In the genomic region with DNA sequence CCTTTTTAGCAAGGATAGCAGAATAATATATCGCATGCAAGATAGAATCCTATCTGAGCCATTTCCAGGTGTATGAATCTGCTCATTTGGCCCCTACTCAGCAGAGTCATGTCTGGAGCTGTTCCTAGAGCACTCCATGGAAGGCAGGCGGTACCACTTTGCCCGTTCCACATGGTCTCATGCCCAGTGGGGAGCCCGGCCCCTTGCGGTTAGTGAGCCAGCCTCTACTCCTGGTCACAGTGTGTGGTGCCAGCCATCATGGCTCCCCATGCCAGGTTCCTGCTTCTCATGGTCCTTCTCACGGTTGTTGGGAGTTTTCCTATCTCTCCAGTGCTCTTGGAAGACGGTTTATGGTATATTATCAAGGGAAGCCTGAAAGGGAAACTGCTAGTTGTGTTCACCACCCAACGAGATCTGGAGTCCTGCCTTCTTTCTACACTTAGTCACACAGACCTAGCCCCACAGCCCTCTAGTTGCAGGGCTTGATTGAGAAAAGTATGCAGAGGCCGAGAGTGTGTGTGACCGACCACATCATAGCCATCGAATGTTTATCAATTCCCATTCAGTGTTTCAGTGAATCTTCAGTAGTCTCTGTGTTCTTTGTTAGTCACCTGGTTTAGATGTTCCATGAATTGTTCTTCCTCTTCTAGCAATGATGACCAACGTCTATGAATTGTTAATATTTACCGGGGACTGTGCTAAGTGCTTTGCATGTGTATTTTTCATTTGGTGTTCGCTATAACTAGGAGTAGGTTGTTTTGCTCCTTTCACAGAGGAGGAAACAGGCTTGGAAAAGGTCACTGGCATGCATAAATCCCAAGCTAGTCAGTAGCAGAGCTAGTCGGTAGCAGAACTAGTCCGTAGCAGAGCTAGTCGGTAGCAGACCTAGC, we compare ENCODE assay signal across 18 cellular contexts. TPM values are rescaled to one million over a fixed set of nuclear protein-coding genes. Genes with fewer than 3 reads are reported as not detected.
DNase-seq lines count a peak whose midpoint lies in the region; ATAC-seq and TF ChIP-seq lines count a peak whose summit lies in the region.
"Had no signal": no experiment of that assay in that cellular context is flagged by ENCODE, and none has a peak within 500 bp of the region (broad histone marks: within the 10 kb centered on the region; RNA-seq: fewer than 3 reads in every experiment).

No MANE protein-coding gene starts in this region.

- no peak for TF ChIP-seq EP300 in stomach (IDR thresholded peaks at IDR 0.05)

- intact Hi-C loops in stomach (cut with DNase I; ENCODE audit: low total_unique reads), result no loop called here

- DNase-seq in NCI-H345 (lab: John Stamatoyannopoulos, UW) (peak; percentile 5), NCI-H345 treated with DMSO at 0.1 percent for 48 hours (lab: John Stamatoyannopoulos, UW; ENCODE audit: unreplicated experiment) (no peak), WTC11 (ENCODE audit: low spot score) (no peak), islet precursor cell (peak; percentile 41), stomach (no peak), occipital lobe (lab: John Stamatoyannopoulos, UW) (no peak), putamen (ENCODE audit: low spot score) (no peak)
- no peak for DNase-seq in stimulated activated naive CD8-positive, alpha-beta T cell treated with anti-CD3 and anti-CD28 coated beads, Interleukin-15, Interleukin-2, amounts not matched to agents 100 U/mL and 50 U/mL, for 24 hours
- DNase-seq: 8988T; activated CD8-positive, alpha-beta memory T cell treated with anti-CD3 and anti-CD28 coated beads, Interleukin-2, amount 10 ng/mL, durations not matched to agents 7 days and 5 days; activated naive CD4-positive, alpha-beta T cell; brain microvascular endothelial cell; HFFc6; Karpas-422; NCI-H1436; NCI-H524 treated with DMSO at 0.1 percent for 48 hours; nucleus accumbens; stimulated activated naive CD8-positive, alpha-beta T cell treated with anti-CD3 and anti-CD28 coated beads, Interleukin-15, amount 100 ng/mL, for 72 hours had no signal

- no peaks in the 10 kb centered on the region for H3K9me3 Mint-ChIP-seq in WTC11
- H3K9me3 Mint-ChIP-seq: HFFc6; stimulated activated naive CD8-positive, alpha-beta T cell treated with anti-CD3 and anti-CD28 coated beads, Interleukin-15, amount 100 ng/mL, for 72 hours had no signal

- H3K4me1 ChIP-seq in stomach, result peaks cover 0 to 23% (median 14%) of the 10 kb centered on the region in 4 donors

- no peaks in the 10 kb centered on the region for H3K27me3 Mint-ChIP-seq in WTC11 (ENCODE audit: low read depth)
- H3K27me3 Mint-ChIP-seq: activated CD8-positive, alpha-beta memory T cell treated with anti-CD3 and anti-CD28 coated beads, Interleukin-2, amount 10 ng/mL, durations not matched to agents 7 days and 5 days; stimulated activated naive CD8-positive, alpha-beta T cell treated with anti-CD3 and anti-CD28 coated beads, Interleukin-15, amount 100 ng/mL, for 72 hours had no signal

- H3K27ac ChIP-seq in stomach, result peak overlapping the region; percentile 43 to 73 (median 56)

- TF ChIP-seq POLR2A in stomach (IDR thresholded peaks at IDR 0.05), result no peak

- no peak for ATAC-seq in WTC11
- no peak for ATAC-seq in stimulated activated naive CD8-positive, alpha-beta T cell treated with anti-CD3 and anti-CD28 coated beads, Interleukin-15, Interleukin-2, amounts not matched to agents 100 U/mL and 50 U/mL, for 24 hours
- ATAC-seq: activated CD8-positive, alpha-beta memory T cell treated with anti-CD3 and anti-CD28 coated beads, Interleukin-2, amount 10 ng/mL, durations not matched to agents 7 days and 5 days; stimulated activated naive CD8-positive, alpha-beta T cell treated with anti-CD3 and anti-CD28 coated beads, Interleukin-15, amount 100 ng/mL, for 72 hours had no signal

- peak overlapping the region; percentile 35 for H3K27ac Mint-ChIP-seq in WTC11
- H3K27ac Mint-ChIP-seq: HFFc6 had no signal

- H3K36me3 ChIP-seq in stomach, result peaks cover 13 to 91% (median 86%) of the 10 kb centered on the region in 4 donors

- H3K4me3 ChIP-seq in stomach, result no peak overlapping the region

- 70 to 79% (median 74%) methylated on average over 16 to 17 of the region's 17 CpGs for WGBS in stomach, 5 donors

- no peaks in the 10 kb centered on the region for H3K9me3 ChIP-seq in stomach

- peaks cover 78% of the 10 kb centered on the region for H3K36me3 Mint-ChIP-seq in WTC11

- H3K4me3 Mint-ChIP-seq in WTC11, result no peak overlapping the region
- H3K4me3 Mint-ChIP-seq: activated CD8-positive, alpha-beta memory T cell treated with anti-CD3 and anti-CD28 coated beads, Interleukin-2, amount 10 ng/mL, durations not matched to agents 7 days and 5 days; HFFc6; stimulated activated naive CD8-positive, alpha-beta T cell treated with anti-CD3 and anti-CD28 coated beads, Interleukin-15, amount 100 ng/mL, for 72 hours had no signal

- no peaks in the 10 kb centered on the region for H3K4me1 Mint-ChIP-seq in WTC11

- CTCF ChIA-PET in WTC11 (lab: Charles Lee), result interaction anchor here (0.9 kb wide), 1 partner anchor 18 kb away, joined by 3 read pairs; a partner anchor contains a TSS

- POLR2A ChIA-PET in WTC11 (lab: Charles Lee), result no interaction called here

- TF ChIP-seq CTCF in WTC11 (IDR thresholded peaks at IDR 0.05), result no peak
- TF ChIP-seq CTCF in stomach (IDR thresholded peaks at IDR 0.05), result no peak

- H3K27me3 ChIP-seq in stomach, result no peaks in the 10 kb centered on the region
- H3K27me3 ChIP-seq: brain microvascular endothelial cell had no signal

TF ChIP-seq in WTC11, 78 proteins besides CTCF, POLR2A, EP300 and RAD21:
- TF ChIP-seq, protein P1, sequence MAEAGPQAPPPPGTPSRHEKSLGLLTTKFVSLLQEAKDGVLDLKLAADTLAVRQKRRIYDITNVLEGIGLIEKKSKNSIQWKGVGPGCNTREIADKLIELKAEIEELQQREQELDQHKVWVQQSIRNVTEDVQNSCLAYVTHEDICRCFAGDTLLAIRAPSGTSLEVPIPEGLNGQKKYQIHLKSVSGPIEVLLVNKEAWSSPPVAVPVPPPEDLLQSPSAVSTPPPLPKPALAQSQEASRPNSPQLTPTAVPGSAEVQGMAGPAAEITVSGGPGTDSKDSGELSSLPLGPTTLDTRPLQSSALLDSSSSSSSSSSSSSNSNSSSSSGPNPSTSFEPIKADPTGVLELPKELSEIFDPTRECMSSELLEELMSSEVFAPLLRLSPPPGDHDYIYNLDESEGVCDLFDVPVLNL (CRISPR knock-in tag; IDR thresholded peaks at IDR 0.05; ENCODE audit: borderline replicate concordance, low read depth), result no peak
- TF ChIP-seq, protein P2, sequence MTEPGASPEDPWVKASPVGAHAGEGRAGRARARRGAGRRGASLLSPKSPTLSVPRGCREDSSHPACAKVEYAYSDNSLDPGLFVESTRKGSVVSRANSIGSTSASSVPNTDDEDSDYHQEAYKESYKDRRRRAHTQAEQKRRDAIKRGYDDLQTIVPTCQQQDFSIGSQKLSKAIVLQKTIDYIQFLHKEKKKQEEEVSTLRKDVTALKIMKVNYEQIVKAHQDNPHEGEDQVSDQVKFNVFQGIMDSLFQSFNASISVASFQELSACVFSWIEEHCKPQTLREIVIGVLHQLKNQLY (CRISPR knock-in tag; IDR thresholded peaks at IDR 0.05), result no peak

RNA-seq across cellular contexts. Expression of a gene that starts 9.6 kb away (rescaled TPM):
- total RNA-seq in WTC11 (2021) (150 to 169 TPM (median 157 TPM) in 3 replicates), stomach (100 to 1,000 TPM in 1 of 5 donors, 10 to 100 TPM in 4; 13.4 to 118 (median 49.3) TPM), occipital lobe (28.5 TPM)
- 10 to 100 TPM; 24.3 to 34.4 (median 24.4) TPM for polyA plus RNA-seq in stomach

RNA-seq across cellular contexts. Expression of a gene that starts 18.3 kb away (rescaled TPM):
- 59.7 to 72.3 TPM (median 63.2 TPM) in 3 replicates for total RNA-seq in WTC11 (2021)
- 100 to 1,000 TPM in 3 of 5 donors, 10 to 100 TPM in 2; 42.6 to 320 (median 133) TPM for total RNA-seq in stomach
- 10 to 100 TPM; 10.1 to 38.9 (median 29.9) TPM for polyA plus RNA-seq in stomach
- total RNA-seq in occipital lobe, result 84.5 TPM

Comparison
In these comparisons a context has a peak if more than half of its experiments do, and no peak if none do; other contexts are left out.
1. DNase-seq: peak in NCI-H345 (single experiment) and islet precursor cell (single experiment); none in NCI-H345 treated with DMSO at 0.1 percent for 48 hours (single experiment), WTC11 (single experiment), stomach (single experiment), occipital lobe (single experiment), putamen (single experiment) and stimulated activated naive CD8-positive, alpha-beta T cell treated with anti-CD3 and anti-CD28 coated beads, Interleukin-15, Interleukin-2, amounts not matched to agents 100 U/mL and 50 U/mL, for 24 hours (single experiment).